In genomic region chr5:140108093-140109049, GRCh38 we compare ENCODE assay signal across 1 cellular context.
TF ChIP-seq lines count a peak whose summit lies in the region.

No MANE protein-coding gene starts in this region.

TF ChIP-seq in HEK293, 187 proteins besides CTCF, POLR2A, EP300 and RAD21 (continued from another document):
- TF ChIP-seq TSHZ1 (tag by site-specific recombination; IDR thresholded peaks at IDR 0.05; ENCODE audit: borderline replicate concordance) (no peak), MYNN (tag by site-specific recombination; IDR thresholded peaks at IDR 0.05; ENCODE audit: borderline replicate concordance) (no peak), ZBTB7A (tag by site-specific recombination; IDR thresholded peaks at IDR 0.05; ENCODE audit: low read depth) (peak; percentile 43; the same call in 1 of the 2 replicates)
